Comparison of ENCODE assay signal across 8 cellular contexts in the genomic region with DNA sequence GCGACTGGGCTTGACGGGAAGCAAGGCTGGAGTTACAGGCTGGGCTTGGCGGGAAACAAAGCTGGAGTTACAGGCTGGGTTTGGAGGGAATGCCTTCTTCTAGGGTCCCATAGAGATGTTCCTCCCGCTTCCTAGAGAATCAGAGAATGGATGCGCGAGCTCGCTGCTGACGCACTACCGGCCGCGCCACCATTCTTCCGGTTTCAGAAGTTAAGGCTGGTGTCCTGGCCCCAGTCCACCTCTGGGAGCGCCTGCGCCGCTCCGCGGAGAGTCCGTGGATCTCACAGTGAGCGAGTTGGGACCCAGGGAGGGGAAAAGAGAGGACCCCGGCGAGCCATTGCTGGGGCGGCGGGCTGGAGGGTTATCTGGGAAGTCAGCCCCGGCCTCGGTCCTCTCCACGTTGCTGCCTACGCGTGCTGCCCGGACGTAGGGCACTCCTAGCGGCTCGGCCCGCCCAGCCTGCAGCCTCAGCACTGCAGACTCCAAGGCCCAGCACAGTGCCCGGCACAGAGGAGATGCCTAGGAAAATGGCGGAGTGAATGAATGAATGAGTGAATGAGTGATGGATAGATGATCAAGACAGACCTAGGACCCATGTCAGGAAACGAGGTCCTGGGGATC. TPM values are rescaled to one million over a fixed set of nuclear protein-coding genes. Genes with fewer than 3 reads are reported as not detected.
A peak's percentile ranks its signal among the peaks of the same experiment; 100 is the strongest.
DNase-seq lines count a peak whose midpoint lies in the region; ATAC-seq lines count a peak whose summit lies in the region.

TSS of gene ZNF502 (plus strand) at position 206 of the 621 bp plus-strand sequence. CDS start 7,602 bp downstream, outside the sequence.

- DNase-seq in DMS153 treated with DMSO at 0.1 percent for 48 hours (lab: John Stamatoyannopoulos, UW; ENCODE audit: unreplicated experiment) (peak; percentile 54), NCI-H2029 (lab: John Stamatoyannopoulos, UW) (peak; percentile 92), dermis blood vessel endothelial cell (peak; percentile 92), left colon (peak; percentile 83 to 88)
- peak; percentile 50 to 58 for DNase-seq in activated CD4-positive, alpha-beta T cell treated with anti-CD3 and anti-CD28 coated beads, Interleukin-2, amount 50 U/mL, for 48 hours
- peak; percentile 54 to 72 for DNase-seq in stimulated activated CD4-positive, alpha-beta T cell treated with anti-CD3 and anti-CD28 coated beads, Interleukin-2, amount 100 ng/mL, for 24 hours

- intact Hi-C loops in left colon (cut with DNase I, micrococcal nuclease) = no loop called here

- ATAC-seq in left colon = peak; percentile 100
- ATAC-seq in HG03135 (IDR thresholded peaks at IDR 0.05; ENCODE audit: unreplicated experiment) = no peak
- no peak for ATAC-seq in HG02970 (IDR thresholded peaks at IDR 0.05; ENCODE audit: low FRiP score, unreplicated experiment)

RNA-seq across cellular contexts. Expression of gene ZNF502, which starts in this region (rescaled TPM):
- total RNA-seq in dermis blood vessel endothelial cell = 3.6 and 4.1 TPM in 2 replicates
- total RNA-seq in left colon = 1 to 10 TPM; 2.2 to 3.1 TPM
